Comparison of ENCODE assay signal across 8 cellular contexts in genomic region chr1:204685236-204686006, GRCh38. TPM values are rescaled to one million over a fixed set of nuclear protein-coding genes. Genes with fewer than 3 reads are reported as not detected.
DNase-seq lines count a peak whose midpoint lies in the region; ATAC-seq, FAIRE-seq and TF ChIP-seq lines count a peak whose summit lies in the region.

LRRN2 (minus strand) TSS chr1:204685738; CDS start chr1:204619992, 65,746 bp downstream.

- peak; percentile 36 to 46 for ATAC-seq in activated T-cell treated with anti-CD3 and anti-CD28 coated beads, Interleukin-2, amount 50 U/mL, for 4 hours

- H3K4me3 Mint-ChIP-seq in activated T-cell treated with anti-CD3 and anti-CD28 coated beads, Interleukin-2, amount 50 U/mL, for 4 hours: peak within 1 kb of the TSS; percentile 46
- H3K4me3 Mint-ChIP-seq in astrocyte (ENCODE audit: unreplicated experiment): peak within 1 kb of the TSS; percentile 90

- CTCF ChIA-PET in OCI-LY7 (lab: Charles Lee; ENCODE audit: unreplicated experiment): no interaction called here

- no peaks in the 10 kb centered on the region for H3K9me2 ChIP-seq in OCI-LY7 (ENCODE audit: insufficient read depth, low read length)

- H2AFZ ChIP-seq in astrocyte (ENCODE audit: low read depth, low read length) (peak within 1 kb of the TSS; percentile 34), OCI-LY7 (ENCODE audit: low read length) (no peak within 1 kb of the TSS)

- no peaks in the 10 kb centered on the region for H3K4me1 ChIP-seq in astrocyte (ENCODE audit: insufficient read depth, low read length)
- peaks cover 19% of the 10 kb centered on the region for H3K4me1 ChIP-seq in stomach smooth muscle (ENCODE audit: control insufficient read depth, insufficient read depth, low read length)
- no peaks in the 10 kb centered on the region for H3K4me1 ChIP-seq in OCI-LY7 (ENCODE audit: insufficient read depth, low read length, poor library complexity, severe bottlenecking)

- peak within 1 kb of the TSS; percentile 58 for H3K27ac Mint-ChIP-seq in astrocyte (ENCODE audit: unreplicated experiment)

- no peaks in the 10 kb centered on the region for H3K79me2 ChIP-seq in astrocyte (ENCODE audit: insufficient read depth, low read length)
- H3K79me2 ChIP-seq in OCI-LY7 (ENCODE audit: insufficient read depth, low read depth, low read length): no peaks in the 10 kb centered on the region

- H3K9ac ChIP-seq in astrocyte (ENCODE audit: low read length): no peak within 1 kb of the TSS
- no peak within 1 kb of the TSS for H3K9ac ChIP-seq in stomach smooth muscle (ENCODE audit: low read length in 2 of 2)

- TF ChIP-seq CTCF in astrocyte (IDR thresholded peaks at IDR 0.05; ENCODE audit: insufficient read depth, low read depth, low read length): no peak
- TF ChIP-seq CTCF in OCI-LY7 (conservative IDR thresholded peaks at IDR 0.05; ENCODE audit: low read length): no peak

- POLR2A ChIA-PET in OCI-LY7 (lab: Charles Lee): no interaction called here

- peak within 1 kb of the TSS; percentile 73 for H3K4me2 ChIP-seq in astrocyte (ENCODE audit: low read length)
- no peak within 1 kb of the TSS for H3K4me2 ChIP-seq in OCI-LY7 (ENCODE audit: low read length)

- H3K36me3 ChIP-seq in astrocyte (ENCODE audit: insufficient read depth, low read length): no peaks in the 10 kb centered on the region
- H3K36me3 ChIP-seq in stomach smooth muscle (ENCODE audit: control insufficient read depth in 2 of 2, insufficient read depth in 2 of 2, low read length in 2 of 2): no peaks in the 10 kb centered on the region
- no peaks in the 10 kb centered on the region for H3K36me3 ChIP-seq in OCI-LY7 (ENCODE audit: insufficient read depth, low read length)

- FAIRE-seq in astrocyte (lab: Jason Lieb, UNC): no peak

- DNase-seq in activated T-cell treated with anti-CD3 and anti-CD28 coated beads, Interleukin-2, amount 50 U/mL, for 4 hours: no peak
- no peak for DNase-seq in activated T-cell treated with anti-CD3 and anti-CD28 coated beads, Interleukin-2, amount 50 U/mL, for 48 hours
- peak; percentile 8 for DNase-seq in astrocyte (ENCODE audit: low read depth)
- peak; percentile 45 for DNase-seq in kidney tubule cell (ENCODE audit: low spot score)
- no peak for DNase-seq in OCI-LY7 (ENCODE audit: low spot score)
- no peak for DNase-seq in pons (ENCODE audit: low spot score)
- DNase-seq in kidney glomerular epithelial cell (lab: John Stamatoyannopoulos, UW): no peak

- H3K9me3 Mint-ChIP-seq in activated T-cell treated with anti-CD3 and anti-CD28 coated beads, Interleukin-2, amount 50 U/mL, for 4 hours: no peaks in the 10 kb centered on the region
- no peaks in the 10 kb centered on the region for H3K9me3 Mint-ChIP-seq in astrocyte (ENCODE audit: unreplicated experiment)

- H3K4me3 ChIP-seq in astrocyte (ENCODE audit: insufficient read depth, low read depth, low read length): peak within 1 kb of the TSS; percentile 28
- H3K4me3 ChIP-seq in stomach smooth muscle (ENCODE audit: low read length in 2 of 2): peak within 1 kb of the TSS; percentile 33 to 76
- H3K4me3 ChIP-seq in OCI-LY7 (ENCODE audit: low read depth, low read length, poor library complexity, severe bottlenecking): no peak within 1 kb of the TSS

- no peaks in the 10 kb centered on the region for H3K36me3 Mint-ChIP-seq in activated T-cell treated with anti-CD3 and anti-CD28 coated beads, Interleukin-2, amount 50 U/mL, for 4 hours (ENCODE audit: insufficient read depth)
- peaks cover 2% of the 10 kb centered on the region for H3K36me3 Mint-ChIP-seq in astrocyte (ENCODE audit: low read depth, unreplicated experiment)

- H3K27ac ChIP-seq in astrocyte (ENCODE audit: low read depth, low read length) (no peak within 1 kb of the TSS), stomach smooth muscle (ENCODE audit: low read length) (no peak within 1 kb of the TSS), OCI-LY7 (ENCODE audit: low read depth, low read length, poor library complexity, severe bottlenecking) (no peak within 1 kb of the TSS)

- H3K27me3 Mint-ChIP-seq in activated T-cell treated with anti-CD3 and anti-CD28 coated beads, Interleukin-2, amount 50 U/mL, for 4 hours (ENCODE audit: low read depth): peaks cover 50% of the 10 kb centered on the region
- H3K27me3 Mint-ChIP-seq in astrocyte (ENCODE audit: low read depth, unreplicated experiment): peaks cover 67% of the 10 kb centered on the region

- H4K20me1 ChIP-seq in astrocyte (ENCODE audit: insufficient read depth, low read length) (peaks cover 4% of the 10 kb centered on the region), OCI-LY7 (ENCODE audit: insufficient read depth, low read length) (no peaks in the 10 kb centered on the region)

- H3K9me3 ChIP-seq in astrocyte (ENCODE audit: insufficient read depth, low read depth, low read length) (no peaks in the 10 kb centered on the region), stomach smooth muscle (ENCODE audit: control insufficient read depth in 2 of 2, low read length in 2 of 2) (no peaks in the 10 kb centered on the region), OCI-LY7 (ENCODE audit: low read length) (no peaks in the 10 kb centered on the region)

- BruUV-seq in OCI-LY7 (replicated peaks; lab: Mats Ljungman, UMichigan): no TSS peak

- H3K4me1 Mint-ChIP-seq in activated T-cell treated with anti-CD3 and anti-CD28 coated beads, Interleukin-2, amount 50 U/mL, for 4 hours (ENCODE audit: low read depth): peaks cover 10% of the 10 kb centered on the region
- H3K4me1 Mint-ChIP-seq in astrocyte (ENCODE audit: low read depth, unreplicated experiment): no peaks in the 10 kb centered on the region

- intact Hi-C loops in OCI-LY7 (cut with micrococcal nuclease; ENCODE audit: unreplicated experiment): no loop called here

- peaks cover 54% of the 10 kb centered on the region for H3K27me3 ChIP-seq in astrocyte (ENCODE audit: insufficient read depth, low read length)
- H3K27me3 ChIP-seq in stomach smooth muscle (ENCODE audit: control insufficient read depth in 1 of 2, insufficient read depth in 2 of 2, low read length in 2 of 2): peaks cover 7 to 12% of the 10 kb centered on the region in 2 donors

RNA-seq across cellular contexts. Expression of gene LRRN2, which starts in this region (rescaled TPM):
- not detected for total RNA-seq in activated T-cell treated with anti-CD3 and anti-CD28 coated beads, Interleukin-2, amount 50 U/mL, for 4 hours
- 4.9 and 5.9 TPM in 2 replicates for total RNA-seq in astrocyte
- not detected in 2 replicates for total RNA-seq in OCI-LY7 (2014; rRNA removed; shearing (Covaris generic))
- total RNA-seq in OCI-LY7 (2022): not detected in 2 replicates

Comparison
In these comparisons a context has a peak if more than half of its experiments do, and no peak if none do; other contexts are left out.
1. Peak in ATAC-seq in activated T-cell treated with anti-CD3 and anti-CD28 coated beads, Interleukin-2, amount 50 U/mL, for 4 hours; RNA of the gene not detected or under 1 TPM.
2. DNase-seq: peak in astrocyte (single experiment) and kidney tubule cell (single experiment); none in activated T-cell treated with anti-CD3 and anti-CD28 coated beads, Interleukin-2, amount 50 U/mL, for 4 hours (single experiment), activated T-cell treated with anti-CD3 and anti-CD28 coated beads, Interleukin-2, amount 50 U/mL, for 48 hours (0 of 2), OCI-LY7 (single experiment), pons (single experiment) and kidney glomerular epithelial cell (single experiment).